ENCODE assay signal across 15 cellular contexts in the genomic region with DNA sequence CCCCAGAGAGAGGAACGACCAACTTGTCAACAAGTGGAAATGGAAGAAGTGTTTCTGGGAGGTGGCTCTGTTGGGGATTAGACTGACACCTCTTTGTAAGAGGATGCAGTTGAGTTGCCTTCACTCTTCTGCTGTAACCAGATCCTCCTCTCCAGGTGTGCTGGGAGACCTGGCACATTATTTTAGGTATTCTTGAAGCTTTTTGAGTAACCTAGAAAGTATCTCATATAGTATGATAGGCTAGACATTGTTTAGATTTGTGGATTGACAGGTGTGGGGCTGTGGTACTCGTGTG. TPM values are rescaled to one million over a fixed set of nuclear protein-coding genes. Genes with fewer than 3 reads are reported as not detected.
A peak's percentile ranks its signal among the peaks of the same experiment; 100 is the strongest.
DNase-seq lines count a peak whose midpoint lies in the region; ATAC-seq and TF ChIP-seq lines count a peak whose summit lies in the region.
"Had no signal": no experiment of that assay in that cellular context is flagged by ENCODE, and none has a peak within 500 bp of the region (broad histone marks: within the 10 kb centered on the region; RNA-seq: fewer than 3 reads in every experiment).

No MANE protein-coding gene starts in this region.

- no peaks in the 10 kb centered on the region for H3K79me2 ChIP-seq in OCI-LY3 (ENCODE audit: low read length)
- H3K79me2 ChIP-seq: parathyroid adenoma had no signal

- H3K4me2 ChIP-seq in BLaER1 treated with 17β-estradiol and CSF1 and Interleukin-3, amounts not matched to agents 10 nM and 100 nM: peak overlapping the region; percentile 48 to 85 (median 70)
- H3K4me2 ChIP-seq in OCI-LY3 (ENCODE audit: low read length): peak overlapping the region; percentile 53

- TF ChIP-seq CTCF in OCI-LY3 (IDR thresholded peaks at IDR 0.05; ENCODE audit: low read depth, low read length) (no peak), lower lobe of right lung (IDR thresholded peaks at IDR 0.05) (no peak), right atrium auricular region (IDR thresholded peaks at IDR 0.05) (no peak)

- no peak for DNase-seq in CD4-positive, alpha-beta memory T cell
- no peak for DNase-seq in lower lobe of right lung
- DNase-seq in right atrium auricular region (ENCODE audit: low spot score): no peak
- DNase-seq: DMS79; glutamatergic neuron; HCEC 1CT; NCI-H1105; RPMI8226; stimulated activated CD4-positive, alpha-beta T cell treated with anti-CD3 and anti-CD28 coated beads, Interleukin-4, amount 100 ng/mL, for 1 hour; WERI-Rb-1 had no signal

- H3K9me3 Mint-ChIP-seq in CD4-positive, alpha-beta memory T cell: no peaks in the 10 kb centered on the region

- H3K9me3 ChIP-seq in BLaER1 treated with 17β-estradiol and CSF1 and Interleukin-3, amounts not matched to agents 10 nM and 100 nM (replicated peaks in 1 of 11): peaks cover 0 to 21% (median 10%) of the 10 kb centered on the region in 11 experiments; a peak in 14 of 22 replicates
- no peaks in the 10 kb centered on the region for H3K9me3 ChIP-seq in CD4-positive, alpha-beta memory T cell (ENCODE audit: control insufficient read depth in 1 of 2, low read length in 2 of 2)
- H3K9me3 ChIP-seq in OCI-LY3 (ENCODE audit: insufficient read depth, low read length) (no peaks in the 10 kb centered on the region), lower lobe of right lung (no peaks in the 10 kb centered on the region), right atrium auricular region (no peaks in the 10 kb centered on the region)

- H2AFZ ChIP-seq in OCI-LY3 (ENCODE audit: low read depth, low read length): no peak overlapping the region
- H2AFZ ChIP-seq: parathyroid adenoma had no signal

- H4K20me1 ChIP-seq in BLaER1 treated with 17β-estradiol and CSF1 and Interleukin-3, amounts not matched to agents 10 nM and 100 nM: peaks cover 0 to 100% (median 0%) of the 10 kb centered on the region in 11 experiments; a peak in 7 of 22 replicates
- peaks cover 3% of the 10 kb centered on the region; the same call in 1 of the 2 replicates for H4K20me1 ChIP-seq in OCI-LY3 (ENCODE audit: insufficient read depth, low read length)

- H3K9ac ChIP-seq in BLaER1 treated with 17β-estradiol and CSF1 and Interleukin-3, amounts not matched to agents 10 nM and 100 nM: peak overlapping the region in 2 of 11 experiments; percentile 2 to 6; a peak in 1 of 22 replicates
- H3K9ac ChIP-seq in OCI-LY3 (ENCODE audit: low read length): no peak overlapping the region
- H3K9ac ChIP-seq: parathyroid adenoma had no signal

- H3K27me3 ChIP-seq in BLaER1 treated with 17β-estradiol and CSF1 and Interleukin-3, amounts not matched to agents 10 nM and 100 nM: no peaks in the 10 kb centered on the region
- no peaks in the 10 kb centered on the region for H3K27me3 ChIP-seq in CD4-positive, alpha-beta memory T cell (ENCODE audit: insufficient read depth, low read length)
- H3K27me3 ChIP-seq in OCI-LY3 (ENCODE audit: low read depth, low read length) (no peaks in the 10 kb centered on the region), lower lobe of right lung (ENCODE audit: low read depth) (no peaks in the 10 kb centered on the region), right atrium auricular region (no peaks in the 10 kb centered on the region)

- peaks cover 3 to 36% (median 22%) of the 10 kb centered on the region in 11 experiments; a peak in 17 of 22 replicates for H3K36me3 ChIP-seq in BLaER1 treated with 17β-estradiol and CSF1 and Interleukin-3, amounts not matched to agents 10 nM and 100 nM
- no peaks in the 10 kb centered on the region for H3K36me3 ChIP-seq in CD4-positive, alpha-beta memory T cell (ENCODE audit: insufficient read depth, low read length)
- H3K36me3 ChIP-seq in OCI-LY3 (replicated peaks; ENCODE audit: low read depth, low read length) (no peaks in the 10 kb centered on the region), lower lobe of right lung (no peaks in the 10 kb centered on the region), right atrium auricular region (no peaks in the 10 kb centered on the region)

- peaks cover 16 to 23% of the 10 kb centered on the region in 2 donors for H3K36me3 Mint-ChIP-seq in CD4-positive, alpha-beta memory T cell

- 0 out of 20 replicates have a peak overlapping the region, but pooled peaks of 1 of the 10 experiments have one; percentile 21 for H3K4me3 ChIP-seq in BLaER1 treated with 17β-estradiol and CSF1 and Interleukin-3, amounts not matched to agents 10 nM and 100 nM
- no peak overlapping the region for H3K4me3 ChIP-seq in CD4-positive, alpha-beta memory T cell (ENCODE audit: low read length in 2 of 2)
- no peak overlapping the region for H3K4me3 ChIP-seq in OCI-LY3 (ENCODE audit: low read length)
- no peak overlapping the region for H3K4me3 ChIP-seq in lower lobe of right lung
- H3K4me3 ChIP-seq in right atrium auricular region: no peak overlapping the region

- peak overlapping the region in 5 of 8 donors; percentile 38 to 68 (median 54) for H3K4me3 Mint-ChIP-seq in CD4-positive, alpha-beta memory T cell

- H3K4me1 ChIP-seq in BLaER1 treated with 17β-estradiol and CSF1 and Interleukin-3, amounts not matched to agents 10 nM and 100 nM: peaks cover 34 to 54% (median 43%) of the 10 kb centered on the region in 10 experiments
- peaks cover 20% of the 10 kb centered on the region for H3K4me1 ChIP-seq in CD4-positive, alpha-beta memory T cell (ENCODE audit: insufficient read depth, low read length)
- H3K4me1 ChIP-seq in OCI-LY3 (ENCODE audit: low read length) (peaks cover 25% of the 10 kb centered on the region), lower lobe of right lung (peaks cover 36% of the 10 kb centered on the region), right atrium auricular region (peaks cover 0 to 8% of the 10 kb centered on the region in 2 donors)
- H3K4me1 ChIP-seq: parathyroid adenoma had no signal

- peak overlapping the region in 5 of 7 donors; percentile 0 to 63 (median 29) for H3K27ac Mint-ChIP-seq in CD4-positive, alpha-beta memory T cell

- POLR2A ChIA-PET in CD4-positive, alpha-beta memory T cell (lab: Charles Lee; ENCODE audit: partially characterized antibody): no interaction called here

- peak overlapping the region in 7 of 11 experiments; percentile 31 to 59 (median 47); a peak in 10 of 22 replicates for H3K27ac ChIP-seq in BLaER1 treated with 17β-estradiol and CSF1 and Interleukin-3, amounts not matched to agents 10 nM and 100 nM
- no peak overlapping the region for H3K27ac ChIP-seq in CD4-positive, alpha-beta memory T cell (ENCODE audit: low read depth, low read length)
- no peak overlapping the region for H3K27ac ChIP-seq in OCI-LY3 (ENCODE audit: low read length)
- peak overlapping the region; percentile 21 for H3K27ac ChIP-seq in lower lobe of right lung
- no peak overlapping the region for H3K27ac ChIP-seq in right atrium auricular region
- H3K27ac ChIP-seq: parathyroid adenoma, WERI-Rb-1 had no signal

- CTCF ChIA-PET in CD4-positive, alpha-beta memory T cell (lab: Charles Lee; ENCODE audit: partially characterized antibody): interaction anchor here (1.8 kb wide), 1 partner anchor 54 kb away, joined by 4 read pairs; the partner anchor contains the start of gene INIP

- peaks cover 40 to 54% (median 46%) of the 10 kb centered on the region in 4 donors for H3K4me1 Mint-ChIP-seq in CD4-positive, alpha-beta memory T cell

- ATAC-seq in lower lobe of right lung (no peak), GM21576 (IDR thresholded peaks at IDR 0.05; ENCODE audit: unreplicated experiment) (no peak), HG02759 (IDR thresholded peaks at IDR 0.05; ENCODE audit: unreplicated experiment) (no peak)

- no peaks in the 10 kb centered on the region for H3K27me3 Mint-ChIP-seq in CD4-positive, alpha-beta memory T cell

- intact Hi-C loops in CD4-positive, alpha-beta memory T cell (cut with micrococcal nuclease): no loop called here
- intact Hi-C loops in lower lobe of right lung (cut with DNase I): no loop called here

RNA-seq across cellular contexts. Expression of gene SNX30, which starts 21.6 kb away (rescaled TPM):
- total RNA-seq in CD4-positive, alpha-beta memory T cell: 10 to 100 TPM; 10.8 to 10.9 TPM
- polyA plus RNA-seq in CD4-positive, alpha-beta memory T cell: 1 to 10 TPM in 1 of 2 donors, under 1 TPM in 1; 0.73 to 3.9 TPM
- total RNA-seq in lower lobe of right lung (67.5 TPM), right atrium auricular region (1 to 10 TPM; 5.0 to 5.7 TPM)

RNA-seq across cellular contexts. Expression of gene INIP, which starts 54.2 kb away (rescaled TPM):
- 10 to 100 TPM; 25.2 to 33.4 TPM for total RNA-seq in CD4-positive, alpha-beta memory T cell
- 10 to 100 TPM; 43.0 to 44.6 TPM for polyA plus RNA-seq in CD4-positive, alpha-beta memory T cell
- total RNA-seq in lower lobe of right lung: 21.0 TPM
- 10 to 100 TPM; 12.6 to 16.2 TPM for total RNA-seq in right atrium auricular region

Comparison
In these comparisons a context has a peak if more than half of its experiments do, and no peak if none do; other contexts are left out.
1. H3K27ac ChIP-seq: peak in BLaER1 treated with 17β-estradiol and CSF1 and Interleukin-3, amounts not matched to agents 10 nM and 100 nM (7 of 11) and lower lobe of right lung (single experiment); none in CD4-positive, alpha-beta memory T cell (single experiment), OCI-LY3 (single experiment) and right atrium auricular region (0 of 2).